In genomic region chr3:23739536-23739935, GRCh38 we compare ENCODE assay signal across 10 cellular contexts.
DNase-seq lines count a peak whose midpoint lies in the region; ATAC-seq and TF ChIP-seq lines count a peak whose summit lies in the region.
"Had no signal": no experiment of that assay in that cellular context is flagged by ENCODE, and none has a peak within 500 bp of the region (broad histone marks: within the 10 kb centered on the region; RNA-seq: fewer than 3 reads in every experiment).

No MANE protein-coding gene starts in this region.

- no peak overlapping the region for H3K23ac ChIP-seq in mesenchymal stem cell (ENCODE audit: low read length in 2 of 2)

- DNase-seq in MM.1S, result no peak
- DNase-seq in astrocyte of the spinal cord (ENCODE audit: low read depth, low spot score), result peak; percentile 69
- peak; percentile 79 for DNase-seq in mesenchymal stem cell
- no peak for DNase-seq in NCI-H1048 (lab: John Stamatoyannopoulos, UW)
- DNase-seq in activated gamma-delta T cell treated with Interleukin-2 at 50 U/mL for 16 hours, result no peak
- no peak for DNase-seq in GM19238 (ENCODE audit: insufficient read length, low spot score)
- DNase-seq: NCI-H1092 treated with DMSO at 0.1 percent for 48 hours, SHP77 treated with DMSO at 0.1 percent for 48 hours had no signal

- peak overlapping the region; percentile 23 to 82 (median 63) for H3K4me2 ChIP-seq in BLaER1 treated with 17β-estradiol and CSF1 and Interleukin-3, amounts not matched to agents 10 nM and 100 nM
- peak overlapping the region; percentile 10; the same call in 1 of the 2 replicates for H3K4me2 ChIP-seq in MM.1S (ENCODE audit: low read depth, low read length)
- no peak overlapping the region for H3K4me2 ChIP-seq in mesenchymal stem cell (ENCODE audit: low read length, poor library complexity, severe bottlenecking)

- H2AK5ac ChIP-seq in mesenchymal stem cell (ENCODE audit: low read length, severe bottlenecking), result no peak overlapping the region

- no peak overlapping the region for H3K4ac ChIP-seq in mesenchymal stem cell (ENCODE audit: low read depth in 1 of 2, low read length in 2 of 2)

- H3K4me3 ChIP-seq in BLaER1 treated with 17β-estradiol and CSF1 and Interleukin-3, amounts not matched to agents 10 nM and 100 nM, result no peak overlapping the region
- H3K4me3 ChIP-seq in MM.1S (ENCODE audit: low read length), result no peak overlapping the region
- no peak overlapping the region for H3K4me3 ChIP-seq in astrocyte of the spinal cord (ENCODE audit: low read depth, low read length)
- H3K4me3 ChIP-seq in mesenchymal stem cell (ENCODE audit: insufficient read depth in 1 of 2, low read depth in 1 of 2, low read length in 2 of 2), result no peak overlapping the region

- no peak overlapping the region for H2BK15ac ChIP-seq in mesenchymal stem cell (ENCODE audit: low read depth, poor library complexity, severe bottlenecking)

- H3K14ac ChIP-seq in mesenchymal stem cell (ENCODE audit: low read length in 2 of 2), result no peak overlapping the region

- H2AFZ ChIP-seq in MM.1S (ENCODE audit: low read length) (no peak overlapping the region), mesenchymal stem cell (ENCODE audit: low read depth, low read length) (no peak overlapping the region)

- peaks cover 23 to 40% (median 30%) of the 10 kb centered on the region in 10 experiments for H3K4me1 ChIP-seq in BLaER1 treated with 17β-estradiol and CSF1 and Interleukin-3, amounts not matched to agents 10 nM and 100 nM
- H3K4me1 ChIP-seq in MM.1S (ENCODE audit: low read length) (peaks cover 21% of the 10 kb centered on the region), mesenchymal stem cell (ENCODE audit: control insufficient read depth, insufficient read depth, low read depth, low read length) (peaks cover 8% of the 10 kb centered on the region)

- H4K20me1 ChIP-seq in BLaER1 treated with 17β-estradiol and CSF1 and Interleukin-3, amounts not matched to agents 10 nM and 100 nM, result no peaks in the 10 kb centered on the region
- H4K20me1 ChIP-seq in MM.1S (ENCODE audit: insufficient read depth, low read length), result no peaks in the 10 kb centered on the region

- H2BK120ac ChIP-seq in mesenchymal stem cell (ENCODE audit: low read depth, low read length), result no peak overlapping the region

- H4K8ac ChIP-seq in mesenchymal stem cell (ENCODE audit: low read length), result no peak overlapping the region

- H3F3A ChIP-seq in MM.1S (ENCODE audit: insufficient read depth, low read length), result 0 out of 2 replicates have a peak, but pooled peaks cover 4% of the 10 kb centered on the region

- H3K9me3 ChIP-seq in BLaER1 treated with 17β-estradiol and CSF1 and Interleukin-3, amounts not matched to agents 10 nM and 100 nM (replicated peaks in 1 of 11), result no peaks in the 10 kb centered on the region
- H3K9me3 ChIP-seq in MM.1S (replicated peaks; ENCODE audit: insufficient read depth, low read length), result no peaks in the 10 kb centered on the region
- no peaks in the 10 kb centered on the region for H3K9me3 ChIP-seq in mesenchymal stem cell (ENCODE audit: control insufficient read depth, low read length)

- H4K91ac ChIP-seq in mesenchymal stem cell (ENCODE audit: low read length), result no peak overlapping the region

- no CpG with 5 or more reads among the region's 1 CpG for WGBS in mesenchymal stem cell

- H3K18ac ChIP-seq in mesenchymal stem cell (ENCODE audit: low read depth in 1 of 2, low read length in 2 of 2), result no peak overlapping the region

- no peak overlapping the region for H2BK12ac ChIP-seq in mesenchymal stem cell (ENCODE audit: low read length in 2 of 2)

- in situ Hi-C loops in astrocyte of the spinal cord (cut with HindIII; ENCODE audit: low sequenced_read_pairs), result no loop called here

- peak overlapping the region in 4 of 11 experiments; percentile 16 to 63 (median 35); a peak in 4 of 22 replicates for H3K9ac ChIP-seq in BLaER1 treated with 17β-estradiol and CSF1 and Interleukin-3, amounts not matched to agents 10 nM and 100 nM
- H3K9ac ChIP-seq in MM.1S (ENCODE audit: low read length) (no peak overlapping the region), mesenchymal stem cell (ENCODE audit: low read length) (peak overlapping the region; percentile 79)

- H3K27me3 ChIP-seq in BLaER1 treated with 17β-estradiol and CSF1 and Interleukin-3, amounts not matched to agents 10 nM and 100 nM, result no peaks in the 10 kb centered on the region
- H3K27me3 ChIP-seq in MM.1S (replicated peaks; ENCODE audit: insufficient read depth, low read length) (no peaks in the 10 kb centered on the region), mesenchymal stem cell (ENCODE audit: control insufficient read depth in 1 of 2, insufficient read depth in 1 of 2, low read length in 2 of 2) (peaks cover 4 to 15% of the 10 kb centered on the region in 2 experiments)

- no peak overlapping the region for H2BK5ac ChIP-seq in mesenchymal stem cell (ENCODE audit: low read depth, low read length, poor library complexity, severe bottlenecking)

- TF ChIP-seq CTCF in MM.1S (IDR thresholded peaks at IDR 0.05; ENCODE audit: low read length) (no peak), astrocyte of the spinal cord (IDR thresholded peaks at IDR 0.05; ENCODE audit: low read depth, low read length) (no peak)

- no peaks in the 10 kb centered on the region for H3K36me3 ChIP-seq in BLaER1 treated with 17β-estradiol and CSF1 and Interleukin-3, amounts not matched to agents 10 nM and 100 nM
- no peaks in the 10 kb centered on the region for H3K36me3 ChIP-seq in MM.1S (replicated peaks; ENCODE audit: insufficient read depth, low read length)
- H3K36me3 ChIP-seq in mesenchymal stem cell (ENCODE audit: control insufficient read depth in 1 of 2, insufficient read depth in 2 of 2, low read depth in 1 of 2, low read length in 2 of 2), result no peaks in the 10 kb centered on the region

- H3K27ac ChIP-seq in BLaER1 treated with 17β-estradiol and CSF1 and Interleukin-3, amounts not matched to agents 10 nM and 100 nM, result peak overlapping the region in 7 of 11 experiments; percentile 30 to 76 (median 61); a peak in 13 of 22 replicates
- H3K27ac ChIP-seq in MM.1S (ENCODE audit: low read length) (no peak overlapping the region), mesenchymal stem cell (ENCODE audit: low read length, poor library complexity, severe bottlenecking) (no peak overlapping the region)

- no peaks in the 10 kb centered on the region for H3K79me1 ChIP-seq in mesenchymal stem cell (replicated peaks; ENCODE audit: low read length, poor library complexity, severe bottlenecking)

- no peaks in the 10 kb centered on the region for H3K9me2 ChIP-seq in MM.1S (replicated peaks; ENCODE audit: insufficient read depth, low read length)

- no peak for ATAC-seq in GM21360 (IDR thresholded peaks at IDR 0.05; ENCODE audit: unreplicated experiment)

- no peaks in the 10 kb centered on the region for H3K79me2 ChIP-seq in MM.1S (ENCODE audit: low read length)

Comparison
In these comparisons a context has a peak if more than half of its experiments do, and no peak if none do; other contexts are left out.
1. H3K27ac ChIP-seq: peak in BLaER1 treated with 17β-estradiol and CSF1 and Interleukin-3, amounts not matched to agents 10 nM and 100 nM (7 of 11); none in MM.1S (single experiment) and mesenchymal stem cell (single experiment).
2. DNase-seq: peak in astrocyte of the spinal cord (single experiment) and mesenchymal stem cell (single experiment); none in MM.1S (single experiment), NCI-H1048 (single experiment), activated gamma-delta T cell treated with Interleukin-2 at 50 U/mL for 16 hours (single experiment) and GM19238 (single experiment).